In the genomic region with DNA sequence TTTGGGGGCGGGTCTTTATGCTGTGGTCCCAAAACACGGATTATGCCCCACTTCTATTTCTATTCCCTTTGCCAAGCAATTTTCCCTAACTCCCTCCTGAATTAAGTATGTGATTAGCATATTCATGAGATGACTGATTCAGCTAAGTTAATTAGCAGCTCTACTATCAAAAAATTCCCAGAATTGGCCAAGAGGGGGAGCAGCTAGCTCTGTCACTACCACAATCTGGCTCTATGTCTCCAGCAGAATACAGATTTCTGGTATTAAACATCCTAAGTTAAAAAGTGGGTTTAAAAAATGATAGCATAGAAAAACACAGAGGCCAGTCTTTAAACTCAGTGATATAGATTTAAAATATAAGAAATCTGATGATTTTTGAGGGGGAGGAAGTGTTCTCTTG, we compare ENCODE assay signal across 8 cellular contexts.
DNase-seq lines count a peak whose midpoint lies in the region; ATAC-seq and TF ChIP-seq lines count a peak whose summit lies in the region.

No MANE protein-coding gene starts in this region.

- DNase-seq in CMK (ENCODE audit: low read depth) (peak; percentile 9), GM20000 (ENCODE audit: low spot score) (peak; percentile 1), SK-N-SH (peak; percentile 32), glomerular visceral epithelial cell (ENCODE audit: extremely low spot score) (peak; percentile 13), suprapubic skin (ENCODE audit: low spot score in 2 of 2) (no peak), MG63 (no peak)
- no peak for DNase-seq in stimulated activated CD4-positive, alpha-beta T cell treated with anti-CD3 and anti-CD28 coated beads, Interleukin-12 subunit alpha, Interleukin-12 subunit beta, amount 100 ng/mL, for 4 hours

- H3K79me2 ChIP-seq in SK-N-SH (ENCODE audit: insufficient read depth): no peaks in the 10 kb centered on the region

- POLR2A ChIA-PET in SK-N-SH (lab: Yijun Ruan, JAX): no interaction called here

- H3K9me3 ChIP-seq in SK-N-SH (no peaks in the 10 kb centered on the region), suprapubic skin (no peaks in the 10 kb centered on the region), MG63 (no peaks in the 10 kb centered on the region)

- no peaks in the 10 kb centered on the region for H4K20me1 ChIP-seq in SK-N-SH (ENCODE audit: insufficient read depth)

- H3K4me3 ChIP-seq in SK-N-SH (ENCODE audit: low read depth in 2 of 2, low read length in 1 of 2): no peak overlapping the region
- no peak overlapping the region for H3K4me3 ChIP-seq in suprapubic skin
- H3K4me3 ChIP-seq in MG63: no peak overlapping the region

- H3K4me2 ChIP-seq in SK-N-SH: no peak overlapping the region

- 22% methylated on average over 2 of the region's 2 CpGs for WGBS in SK-N-SH (ENCODE audit: low lambda C conversion rate)
- WGBS in suprapubic skin: 42% methylated on average over 2 of the region's 2 CpGs

- no peaks in the 10 kb centered on the region for H3K9me2 ChIP-seq in SK-N-SH

- H3K27me3 ChIP-seq in SK-N-SH (ENCODE audit: insufficient read depth): no peaks in the 10 kb centered on the region; the same call in 1 of the 2 replicates
- no peaks in the 10 kb centered on the region for H3K27me3 ChIP-seq in suprapubic skin
- H3K27me3 ChIP-seq in MG63: no peaks in the 10 kb centered on the region

- TF ChIP-seq EP300 in SK-N-SH (IDR thresholded peaks at IDR 0.05; ENCODE audit: borderline replicate concordance in 1 of 2, low read depth in 1 of 2, low read length in 1 of 2) (no peak), suprapubic skin (IDR thresholded peaks at IDR 0.05) (no peak)

- H2AFZ ChIP-seq in SK-N-SH (ENCODE audit: low read depth): no peak overlapping the region

- peak; percentile 65 for TF ChIP-seq RAD21 in SK-N-SH (IDR thresholded peaks at IDR 0.05; ENCODE audit: low read length)

- TF ChIP-seq CTCF in GM20000 (IDR thresholded peaks at IDR 0.05; ENCODE audit: extremely low read depth, missing control alignments) (no peak), SK-N-SH (IDR thresholded peaks at IDR 0.05) (peak; percentile 69), suprapubic skin (IDR thresholded peaks at IDR 0.05) (peak; percentile 27 to 30)

- H3K36me3 ChIP-seq in SK-N-SH (replicated peaks in 1 of 2; ENCODE audit: control insufficient read depth in 1 of 2, insufficient read depth in 2 of 2, low read length in 1 of 2) (no peaks in the 10 kb centered on the region), suprapubic skin (no peaks in the 10 kb centered on the region), MG63 (no peaks in the 10 kb centered on the region)

- no peak for TF ChIP-seq POLR2A in suprapubic skin (IDR thresholded peaks at IDR 0.05)

- no peak overlapping the region for H3K9ac ChIP-seq in SK-N-SH

- CTCF ChIA-PET in SK-N-SH (lab: Yijun Ruan, JAX): interaction anchor here (0.5 to 3.0 kb wide), 12 partner anchors 9 to 337 kb away, joined by 3 to 32 read pairs (median 4); no protein-coding TSS in a partner anchor

- no peaks in the 10 kb centered on the region for H3F3A ChIP-seq in SK-N-SH (replicated peaks; ENCODE audit: insufficient read depth)

- H3K27ac ChIP-seq in SK-N-SH (ENCODE audit: low read depth in 2 of 2, low read length in 1 of 2): no peak overlapping the region
- no peak overlapping the region for H3K27ac ChIP-seq in suprapubic skin

- no peak for ATAC-seq in GM21447 (IDR thresholded peaks at IDR 0.05; ENCODE audit: unreplicated experiment)

- H3K4me1 ChIP-seq in SK-N-SH (ENCODE audit: control insufficient read depth in 1 of 2, insufficient read depth in 2 of 2, low read depth in 1 of 2, low read length in 1 of 2) (no peaks in the 10 kb centered on the region), suprapubic skin (peaks cover 4% of the 10 kb centered on the region)

TF ChIP-seq in SK-N-SH, 30 proteins besides CTCF, POLR2A, EP300 and RAD21:
- TF ChIP-seq, protein P1, sequence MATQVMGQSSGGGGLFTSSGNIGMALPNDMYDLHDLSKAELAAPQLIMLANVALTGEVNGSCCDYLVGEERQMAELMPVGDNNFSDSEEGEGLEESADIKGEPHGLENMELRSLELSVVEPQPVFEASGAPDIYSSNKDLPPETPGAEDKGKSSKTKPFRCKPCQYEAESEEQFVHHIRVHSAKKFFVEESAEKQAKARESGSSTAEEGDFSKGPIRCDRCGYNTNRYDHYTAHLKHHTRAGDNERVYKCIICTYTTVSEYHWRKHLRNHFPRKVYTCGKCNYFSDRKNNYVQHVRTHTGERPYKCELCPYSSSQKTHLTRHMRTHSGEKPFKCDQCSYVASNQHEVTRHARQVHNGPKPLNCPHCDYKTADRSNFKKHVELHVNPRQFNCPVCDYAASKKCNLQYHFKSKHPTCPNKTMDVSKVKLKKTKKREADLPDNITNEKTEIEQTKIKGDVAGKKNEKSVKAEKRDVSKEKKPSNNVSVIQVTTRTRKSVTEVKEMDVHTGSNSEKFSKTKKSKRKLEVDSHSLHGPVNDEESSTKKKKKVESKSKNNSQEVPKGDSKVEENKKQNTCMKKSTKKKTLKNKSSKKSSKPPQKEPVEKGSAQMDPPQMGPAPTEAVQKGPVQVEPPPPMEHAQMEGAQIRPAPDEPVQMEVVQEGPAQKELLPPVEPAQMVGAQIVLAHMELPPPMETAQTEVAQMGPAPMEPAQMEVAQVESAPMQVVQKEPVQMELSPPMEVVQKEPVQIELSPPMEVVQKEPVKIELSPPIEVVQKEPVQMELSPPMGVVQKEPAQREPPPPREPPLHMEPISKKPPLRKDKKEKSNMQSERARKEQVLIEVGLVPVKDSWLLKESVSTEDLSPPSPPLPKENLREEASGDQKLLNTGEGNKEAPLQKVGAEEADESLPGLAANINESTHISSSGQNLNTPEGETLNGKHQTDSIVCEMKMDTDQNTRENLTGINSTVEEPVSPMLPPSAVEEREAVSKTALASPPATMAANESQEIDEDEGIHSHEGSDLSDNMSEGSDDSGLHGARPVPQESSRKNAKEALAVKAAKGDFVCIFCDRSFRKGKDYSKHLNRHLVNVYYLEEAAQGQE (IDR thresholded peaks at IDR 0.05; ENCODE audit: low read depth, low read length): no peak
- peak; percentile 38; the same call in 1 of the 2 replicates for TF ChIP-seq SMC3 (IDR thresholded peaks at IDR 0.05; ENCODE audit: low read depth, low read length)

Comparison
In these comparisons a context has a peak if more than half of its experiments do, and no peak if none do; other contexts are left out.
1. DNase-seq: peak in CMK (single experiment), GM20000 (single experiment), SK-N-SH (single experiment) and glomerular visceral epithelial cell (single experiment); none in suprapubic skin (0 of 2), stimulated activated CD4-positive, alpha-beta T cell treated with anti-CD3 and anti-CD28 coated beads, Interleukin-12 subunit alpha, Interleukin-12 subunit beta, amount 100 ng/mL, for 4 hours (single experiment) and MG63 (single experiment).